ENCODE assay signal across 19 cellular contexts in genomic region chr1:176692431-176692830, GRCh38.
DNase-seq lines count a peak whose midpoint lies in the region; ATAC-seq and TF ChIP-seq lines count a peak whose summit lies in the region.
"Had no signal": no experiment of that assay in that cellular context is flagged by ENCODE, and none has a peak within 500 bp of the region (broad histone marks: within the 10 kb centered on the region; RNA-seq: fewer than 3 reads in every experiment).

No MANE protein-coding gene starts in this region.

- no peak overlapping the region for H3K27ac Mint-ChIP-seq in natural killer cell treated with Interleukin-12 subunit alpha and Interleukin-12 subunit beta and Interleukin-15 and Interleukin-18, amount 100 ng/mL, for 72 hours
- H3K27ac Mint-ChIP-seq: CD4-positive, alpha-beta T cell had no signal

- H3K36me3 Mint-ChIP-seq in natural killer cell treated with Interleukin-12 subunit alpha and Interleukin-12 subunit beta and Interleukin-15 and Interleukin-18, amount 100 ng/mL, for 72 hours, result no peaks in the 10 kb centered on the region

- ATAC-seq in natural killer cell treated with Interleukin-12 subunit alpha and Interleukin-12 subunit beta and Interleukin-15 and Interleukin-18, amount 100 ng/mL, for 72 hours, result no peak
- ATAC-seq in GM21526 (IDR thresholded peaks at IDR 0.05; ENCODE audit: low FRiP score, unreplicated experiment), result no peak

- no peak for TF ChIP-seq CTCF in Peyer's patch (IDR thresholded peaks at IDR 0.05)

- H3K9me3 Mint-ChIP-seq in natural killer cell treated with Interleukin-12 subunit alpha and Interleukin-12 subunit beta and Interleukin-15 and Interleukin-18, amount 100 ng/mL, for 72 hours, result no peaks in the 10 kb centered on the region
- H3K9me3 Mint-ChIP-seq: CD4-positive, alpha-beta T cell; neural crest cell had no signal

- DNase-seq in NCI-H2107 treated with DMSO at 0.1 percent for 48 hours (lab: John Stamatoyannopoulos, UW; ENCODE audit: unreplicated experiment) (peak; percentile 61), NCI-H2107 (lab: John Stamatoyannopoulos, UW) (no peak), anterior cingulate cortex (lab: John Stamatoyannopoulos, UW) (peak in 33 of 58 donors; percentile 6 to 68 (median 30)), mucosa of gallbladder (ENCODE audit: low spot score) (peak; percentile 40), Peyer's patch (no peak), T1000 (lab: John Stamatoyannopoulos, UW) (no peak)
- no peak for DNase-seq in natural killer cell treated with Interleukin-12 subunit alpha and Interleukin-12 subunit beta and Interleukin-15 and Interleukin-18, amount 100 ng/mL, for 72 hours (ENCODE audit: low spot score)
- DNase-seq: activated CD4-positive, alpha-beta T cell treated with anti-CD3 and anti-CD28 coated beads for 48 hours; CD4-positive, alpha-beta T cell; central memory CD4-positive, alpha-beta T cell; foreskin fibroblast; HCEC 1CT; lower lobe of right lung; NCI-H748 treated with DMSO at 0.1 percent for 48 hours; stimulated activated naive CD4-positive, alpha-beta T cell treated with Interleukin-2 at 50 U/mL for 16 hours; T-helper 9 cell had no signal

- no peaks in the 10 kb centered on the region for H3K27me3 ChIP-seq in Peyer's patch

- H3K4me1 ChIP-seq in Peyer's patch, result no peaks in the 10 kb centered on the region

- no peaks in the 10 kb centered on the region for H3K9me3 ChIP-seq in Peyer's patch
- H3K9me3 ChIP-seq: lower lobe of right lung had no signal

- H3K4me1 Mint-ChIP-seq in natural killer cell treated with Interleukin-12 subunit alpha and Interleukin-12 subunit beta and Interleukin-15 and Interleukin-18, amount 100 ng/mL, for 72 hours (ENCODE audit: low read depth in 2 of 2), result no peaks in the 10 kb centered on the region
- H3K4me1 Mint-ChIP-seq: neural crest cell had no signal

- H3K27me3 Mint-ChIP-seq in natural killer cell treated with Interleukin-12 subunit alpha and Interleukin-12 subunit beta and Interleukin-15 and Interleukin-18, amount 100 ng/mL, for 72 hours, result no peaks in the 10 kb centered on the region
- H3K27me3 Mint-ChIP-seq: CD4-positive, alpha-beta T cell had no signal

- no peak overlapping the region for H3K4me3 Mint-ChIP-seq in natural killer cell treated with Interleukin-12 subunit alpha and Interleukin-12 subunit beta and Interleukin-15 and Interleukin-18, amount 100 ng/mL, for 72 hours
- H3K4me3 Mint-ChIP-seq: CD4-positive, alpha-beta T cell; neural crest cell had no signal

- no peaks in the 10 kb centered on the region for H3K36me3 ChIP-seq in Peyer's patch
- H3K36me3 ChIP-seq: lower lobe of right lung had no signal

- H3K4me3 ChIP-seq in Peyer's patch, result no peak overlapping the region
- H3K4me3 ChIP-seq: GM12878, lower lobe of right lung had no signal

- no peak for TF ChIP-seq POLR2A in Peyer's patch (IDR thresholded peaks at IDR 0.05)

- peak overlapping the region in 1 of 4 donors; percentile 54 for H3K27ac ChIP-seq in Peyer's patch
- H3K27ac ChIP-seq: lower lobe of right lung had no signal

Comparison
In these comparisons a context has a peak if more than half of its experiments do, and no peak if none do; other contexts are left out.
1. DNase-seq: peak in NCI-H2107 treated with DMSO at 0.1 percent for 48 hours (single experiment), anterior cingulate cortex (33 of 58) and mucosa of gallbladder (single experiment); none in NCI-H2107 (single experiment), natural killer cell treated with Interleukin-12 subunit alpha and Interleukin-12 subunit beta and Interleukin-15 and Interleukin-18, amount 100 ng/mL, for 72 hours (single experiment), Peyer's patch (0 of 3) and T1000 (single experiment).